19 cellular contexts compared by ENCODE assay signal in genomic region chr2:119419803-119420508, GRCh38. TPM values are rescaled to one million over a fixed set of nuclear protein-coding genes. Genes with fewer than 3 reads are reported as not detected.
A peak's percentile ranks its signal among the peaks of the same experiment; 100 is the strongest.
DNase-seq lines count a peak whose midpoint lies in the region; TF ChIP-seq lines count a peak whose summit lies in the region.
"Had no signal": no experiment of that assay in that cellular context is flagged by ENCODE, and none has a peak within 500 bp of the region (broad histone marks: within the 10 kb centered on the region; RNA-seq: fewer than 3 reads in every experiment).

No MANE protein-coding gene starts in this region.

- H3K9me2 ChIP-seq in Loucy (replicated peaks; ENCODE audit: low read depth, low read length) (no peaks in the 10 kb centered on the region), hepatocyte (replicated peaks; ENCODE audit: insufficient read depth) (no peaks in the 10 kb centered on the region)

- H3K27ac ChIP-seq in hepatocyte: peak overlapping the region; percentile 99
- H3K27ac ChIP-seq in stomach: peak overlapping the region in 3 of 5 donors; percentile 13 to 66 (median 44)
- H3K27ac ChIP-seq: HL-60 had no signal

- no peak for TF ChIP-seq CTCF in Loucy (conservative IDR thresholded peaks at IDR 0.05; ENCODE audit: low read length)
- no peak for TF ChIP-seq CTCF in hepatocyte (IDR thresholded peaks at IDR 0.05; ENCODE audit: poor library complexity)
- no peak for TF ChIP-seq CTCF in stomach (IDR thresholded peaks at IDR 0.05)

- intact Hi-C loops in stomach (cut with DNase I; ENCODE audit: low total_unique reads): loop anchor here (10.0 kb wide), 1 partner anchor 245 kb away; no protein-coding TSS in a partner anchor

- H4K20me1 ChIP-seq in Loucy (ENCODE audit: insufficient read depth, low read length, poor library complexity, severe bottlenecking) (no peaks in the 10 kb centered on the region), hepatocyte (ENCODE audit: insufficient read depth, poor library complexity, severe bottlenecking) (no peaks in the 10 kb centered on the region)

- H3K9ac ChIP-seq in Loucy (ENCODE audit: low read depth, low read length, poor library complexity, severe bottlenecking) (no peak overlapping the region), mucosa of stomach (ENCODE audit: low read length) (no peak overlapping the region)

- H3K79me2 ChIP-seq in Loucy (ENCODE audit: insufficient read depth, low read length) (no peaks in the 10 kb centered on the region), hepatocyte (no peaks in the 10 kb centered on the region)

- H2AFZ ChIP-seq in Loucy (ENCODE audit: low read length) (0 out of 2 replicates have a peak overlapping the region, but pooled peaks have one; percentile 40), hepatocyte (no peak overlapping the region)

- 81% methylated on average over 1 of the region's 1 CpG for WGBS in hepatocyte (ENCODE audit: low lambda C conversion rate, missing lambda C conversion rate)
- 44 to 72% (median 57%) methylated on average over 1 of the region's 1 CpG for WGBS in stomach, 5 donors

- no peak overlapping the region for H3K4me2 ChIP-seq in Loucy (ENCODE audit: low read depth, low read length, poor library complexity, severe bottlenecking)
- H3K4me2 ChIP-seq in hepatocyte: no peak overlapping the region

- H3K4me3 ChIP-seq in Loucy (ENCODE audit: low read length, poor library complexity, severe bottlenecking) (no peak overlapping the region), hepatocyte (no peak overlapping the region), mucosa of stomach (ENCODE audit: low read length) (peak overlapping the region; percentile 5), stomach (no peak overlapping the region)

- no peaks in the 10 kb centered on the region for H3F3A ChIP-seq in Loucy (ENCODE audit: low read depth)

- DNase-seq in hepatocyte (ENCODE audit: low spot score) (no peak), stomach (no peak), globus pallidus (ENCODE audit: low spot score) (no peak), NCI-H1436 (lab: John Stamatoyannopoulos, UW) (no peak), GOT3 (lab: John Stamatoyannopoulos, UW) (no peak)
- DNase-seq: CD4-positive, alpha-beta T cell; COR-L47; DMS79; H7; KG1; MV-4-11; NCI-H187; NCI-H446; NCI-H526 treated with DMSO at 0.1 percent for 48 hours had no signal

- H3K9me3 ChIP-seq in Loucy (ENCODE audit: insufficient read depth, low read depth, low read length): no peaks in the 10 kb centered on the region
- no peaks in the 10 kb centered on the region for H3K9me3 ChIP-seq in hepatocyte (ENCODE audit: low read depth)
- no peaks in the 10 kb centered on the region for H3K9me3 ChIP-seq in mucosa of stomach (ENCODE audit: control insufficient read depth, low read length)
- H3K9me3 ChIP-seq in stomach: no peaks in the 10 kb centered on the region

- H3K4me1 ChIP-seq in Loucy (ENCODE audit: insufficient read depth, low read length, poor library complexity, severe bottlenecking) (peaks cover 12% of the 10 kb centered on the region), hepatocyte (ENCODE audit: insufficient read depth) (peaks cover 46% of the 10 kb centered on the region), mucosa of stomach (ENCODE audit: control insufficient read depth, insufficient read depth, low read length) (peaks cover 48% of the 10 kb centered on the region), stomach (peaks cover 0 to 37% (median 9%) of the 10 kb centered on the region in 4 donors)

- TF ChIP-seq EP300 in stomach (IDR thresholded peaks at IDR 0.05): no peak

- no peak for TF ChIP-seq POLR2A in stomach (IDR thresholded peaks at IDR 0.05)

- H3K36me3 ChIP-seq in Loucy (ENCODE audit: insufficient read depth, low read length) (no peaks in the 10 kb centered on the region), hepatocyte (replicated peaks; ENCODE audit: insufficient read depth, low read depth) (no peaks in the 10 kb centered on the region), mucosa of stomach (ENCODE audit: control insufficient read depth, insufficient read depth, low read length) (no peaks in the 10 kb centered on the region), stomach (no peaks in the 10 kb centered on the region)

- H3K27me3 ChIP-seq in Loucy (ENCODE audit: insufficient read depth, low read length, poor library complexity, severe bottlenecking): no peaks in the 10 kb centered on the region
- no peaks in the 10 kb centered on the region for H3K27me3 ChIP-seq in hepatocyte
- H3K27me3 ChIP-seq in mucosa of stomach (ENCODE audit: control insufficient read depth, insufficient read depth, low read length): no peaks in the 10 kb centered on the region
- no peaks in the 10 kb centered on the region for H3K27me3 ChIP-seq in stomach

RNA-seq across cellular contexts. Expression of gene TMEM37, which starts 11.7 kb away (rescaled TPM):
- total RNA-seq in hepatocyte (52.6 TPM in 2 replicates), stomach (10 to 100 TPM in 3 of 5 donors, 1 to 10 TPM in 1, not detected in 1; 5.7 to 27.8 (median 18.9) TPM)
- polyA plus RNA-seq in hepatocyte (89.9 and 123 TPM in 2 replicates), stomach (10 to 100 TPM in 2 of 3 donors, 1 to 10 TPM in 1; 6.7 to 16.4 (median 12.7) TPM)
- total RNA-seq: CD4-positive, alpha-beta T cell; M059J; SK-MEL-5 had no signal

RNA-seq across cellular contexts. Expression of gene DBI, which starts 53.2 kb away (rescaled TPM):
- total RNA-seq in hepatocyte: 272 TPM in 2 replicates
- polyA plus RNA-seq in hepatocyte: 675 and 755 TPM in 2 replicates
- total RNA-seq in stomach: 10 to 100 TPM; 23.2 to 87.6 (median 44.9) TPM
- polyA plus RNA-seq in stomach: 100 to 1,000 TPM; 448 to 605 (median 546) TPM

RNA-seq across cellular contexts. Expression of gene C2orf76, which starts 53.3 kb away (rescaled TPM):
- total RNA-seq in hepatocyte: 11.3 and 16.6 TPM in 2 replicates
- polyA plus RNA-seq in hepatocyte: 17.6 and 18.3 TPM in 2 replicates
- total RNA-seq in stomach: 10 to 100 TPM in 1 of 5 donors, 1 to 10 TPM in 3, not detected in 1; 6.7 to 15.2 (median 8.3) TPM
- 10 to 100 TPM; 20.3 to 30.9 (median 23.8) TPM for polyA plus RNA-seq in stomach
